ENCODE assay signal across 8 cellular contexts in genomic region chr7:118104812-118105441, GRCh38.
DNase-seq lines count a peak whose midpoint lies in the region; ATAC-seq and TF ChIP-seq lines count a peak whose summit lies in the region.

No MANE protein-coding gene starts in this region.

- no peaks in the 10 kb centered on the region for H3K4me1 Mint-ChIP-seq in nephron

- no peaks in the 10 kb centered on the region for H3K36me3 Mint-ChIP-seq in nephron (ENCODE audit: low read depth)

- 6% methylated on average over 2 of the region's 2 CpGs for WGBS in right cardiac atrium

- no peak overlapping the region for H3K27ac Mint-ChIP-seq in nephron

- H3K9me3 Mint-ChIP-seq in nephron, result no peaks in the 10 kb centered on the region

- no peaks in the 10 kb centered on the region for H3K27me3 ChIP-seq in right cardiac atrium (ENCODE audit: control insufficient read depth, insufficient read depth)

- peaks cover 3% of the 10 kb centered on the region for H3K27me3 Mint-ChIP-seq in nephron (ENCODE audit: low read depth)

- no peak overlapping the region for H3K27ac ChIP-seq in right cardiac atrium (ENCODE audit: low read length)

- H3K4me3 Mint-ChIP-seq in nephron, result no peak overlapping the region

- H3K9me3 ChIP-seq in right cardiac atrium (ENCODE audit: control insufficient read depth, low read length), result no peaks in the 10 kb centered on the region

- intact Hi-C loops in right cardiac atrium (cut with DNase I), result loop anchor here in 3 of 4 donors (2.0 to 10.0 kb wide), 3 partner anchors 350 to 358 kb away; no protein-coding TSS in a partner anchor

- ATAC-seq in right cardiac atrium, result no peak

- DNase-seq in GM12865 (ENCODE audit: low read depth) (peak; percentile 22), HFF-Myc (ENCODE audit: extremely low read depth, low read depth) (peak; percentile 4), NCI-H345 treated with DMSO at 0.1 percent for 48 hours (lab: John Stamatoyannopoulos, UW; ENCODE audit: unreplicated experiment) (peak; percentile 45), cerebellar cortex (ENCODE audit: low spot score) (peak; percentile 53), ecto neural progenitor cell (ENCODE audit: low spot score) (no peak), right cardiac atrium (no peak), mucosa of gallbladder (ENCODE audit: low spot score) (no peak)

- no peaks in the 10 kb centered on the region for H3K4me1 ChIP-seq in right cardiac atrium (ENCODE audit: control insufficient read depth, insufficient read depth, low read length)

- H3K4me3 ChIP-seq in GM12865 (ENCODE audit: low read depth, low read length), result no peak overlapping the region
- no peak overlapping the region for H3K4me3 ChIP-seq in HFF-Myc (replicated peaks; ENCODE audit: low read depth, low read length)
- H3K4me3 ChIP-seq in right cardiac atrium (ENCODE audit: low read length), result no peak overlapping the region

- TF ChIP-seq CTCF in GM12865 (IDR thresholded peaks at IDR 0.05; ENCODE audit: insufficient read depth, low read depth, low read length, missing control alignments) (peak; percentile 31), HFF-Myc (IDR thresholded peaks at IDR 0.05; ENCODE audit: low read depth, low read length, missing control alignments) (peak; percentile 9), nephron (IDR thresholded peaks at IDR 0.05; ENCODE audit: unreplicated experiment in 3 of 3) (peak; percentile 62 to 79 (median 68))

Comparison
In these comparisons a context has a peak if more than half of its experiments do, and no peak if none do; other contexts are left out.
1. DNase-seq: peak in GM12865 (single experiment), HFF-Myc (single experiment), NCI-H345 treated with DMSO at 0.1 percent for 48 hours (single experiment) and cerebellar cortex (single experiment); none in ecto neural progenitor cell (single experiment), right cardiac atrium (0 of 3) and mucosa of gallbladder (single experiment).
2. CTCF ChIP-seq: peak in every context shown above with its lines; median percentile 68 in nephron; 31 in GM12865; 9 in HFF-Myc.